Comparison of ENCODE assay signal across 14 cellular contexts in the genomic region with DNA sequence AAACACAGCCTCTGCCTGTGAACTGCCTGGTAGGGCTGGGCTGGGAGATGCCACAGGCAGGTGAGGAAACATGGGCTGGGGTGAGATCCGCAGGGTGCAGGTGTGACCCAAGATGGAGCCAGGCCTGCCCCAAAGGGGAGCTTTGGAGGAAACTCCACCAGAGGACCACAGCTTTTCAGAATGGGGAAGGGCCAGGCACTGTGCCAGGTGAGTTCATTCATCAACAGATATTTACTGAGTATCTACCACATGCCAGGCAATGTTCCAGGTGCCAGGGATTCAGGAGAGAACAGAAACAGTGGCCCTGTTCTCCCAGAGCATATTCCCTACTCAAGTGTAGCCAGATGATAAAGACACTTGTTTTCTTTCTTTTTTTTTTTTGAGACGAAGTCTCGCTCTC. TPM values are rescaled to one million over a fixed set of nuclear protein-coding genes. Genes with fewer than 3 reads are reported as not detected.
DNase-seq lines count a peak whose midpoint lies in the region; TF ChIP-seq lines count a peak whose summit lies in the region.
"Had no signal": no experiment of that assay in that cellular context is flagged by ENCODE, and none has a peak within 500 bp of the region (broad histone marks: within the 10 kb centered on the region; RNA-seq: fewer than 3 reads in every experiment).

No MANE protein-coding gene starts in this region.

- H3K9me2 ChIP-seq in GM23248 (ENCODE audit: insufficient read depth), result no peaks in the 10 kb centered on the region

- intact Hi-C loops in stomach (cut with DNase I; ENCODE audit: low total_unique reads), result no loop called here

- H3K4me2 ChIP-seq in GM23248 (ENCODE audit: unreplicated experiment), result no peak overlapping the region
- H3K4me2 ChIP-seq: GM23338 had no signal

- no peaks in the 10 kb centered on the region for H3K79me2 ChIP-seq in GM23248 (ENCODE audit: insufficient read depth)

- no peaks in the 10 kb centered on the region for H3F3A ChIP-seq in GM23248 (ENCODE audit: insufficient read depth)

- WGBS in stomach, 5 donors, result 61 to 83% (median 68%) methylated on average over 2 to 3 of the region's 3 CpGs
- 89 to 93% methylated on average over 3 of the region's 3 CpGs for WGBS in GM23248 (ENCODE audit: low coverage in 1 of 2, low lambda C conversion rate in 2 of 2, missing lambda C conversion rate in 2 of 2), 2 experiments

- no peaks in the 10 kb centered on the region for H4K20me1 ChIP-seq in GM23248 (ENCODE audit: insufficient read depth)

- in situ Hi-C loops in GM23248 (cut with MboI), result no loop called here

- H3K27me3 ChIP-seq in stomach (peaks cover 0 to 47% (median 6%) of the 10 kb centered on the region in 3 donors), GM23248 (replicated peaks; ENCODE audit: insufficient read depth) (no peaks in the 10 kb centered on the region)

- no peak for TF ChIP-seq EP300 in stomach (IDR thresholded peaks at IDR 0.05)

- H3K4me3 ChIP-seq in stomach (no peak overlapping the region), GM23248 (no peak overlapping the region)
- H3K4me3 ChIP-seq: GM23338, SK-N-MC had no signal

- H3K36me3 ChIP-seq in stomach, result no peaks in the 10 kb centered on the region
- no peaks in the 10 kb centered on the region for H3K36me3 ChIP-seq in GM23248 (ENCODE audit: low read depth)

- DNase-seq in NCI-H2196 (lab: John Stamatoyannopoulos, UW; ENCODE audit: unreplicated experiment), result peak; percentile 59
- no peak for DNase-seq in NCI-H2196 treated with DMSO at 0.1 percent for 48 hours (lab: John Stamatoyannopoulos, UW; ENCODE audit: unreplicated experiment)
- DNase-seq in NCI-H1694 (lab: John Stamatoyannopoulos, UW), result peak; percentile 62
- DNase-seq in NCI-H69 (lab: John Stamatoyannopoulos, UW), result peak; percentile 82
- DNase-seq in stomach, result peak; percentile 61
- no peak for DNase-seq in activated CD8-positive, alpha-beta memory T cell treated with anti-CD3 and anti-CD28 coated beads, Interleukin-2, amount 50 U/mL, for 48 hours
- DNase-seq in GM23248, result no peak
- DNase-seq: CD4-positive, CD25-positive, alpha-beta regulatory T cell; DND-41; GDM1; NCI-H2227 treated with DMSO at 0.1 percent for 48 hours; T-cell had no signal

- H2AFZ ChIP-seq in GM23248, result no peak overlapping the region
- H2AFZ ChIP-seq: GM23338 had no signal

- H3K27ac ChIP-seq in stomach (no peak overlapping the region), GM23248 (no peak overlapping the region)
- H3K27ac ChIP-seq: SK-N-MC had no signal

- no peak for TF ChIP-seq CTCF in stomach (IDR thresholded peaks at IDR 0.05)

- H3K9ac ChIP-seq in GM23248, result no peak overlapping the region

- TF ChIP-seq POLR2A in stomach (IDR thresholded peaks at IDR 0.05), result no peak

- H3K9me3 ChIP-seq in stomach (no peaks in the 10 kb centered on the region), GM23248 (ENCODE audit: low read depth) (no peaks in the 10 kb centered on the region)

- H3K4me1 ChIP-seq in stomach (peaks cover 10 to 28% (median 13%) of the 10 kb centered on the region in 4 donors), GM23248 (ENCODE audit: insufficient read depth) (no peaks in the 10 kb centered on the region)

RNA-seq across cellular contexts. Expression of a gene that starts 11.2 kb away (rescaled TPM):
- 1 to 10 TPM in 2 of 5 donors, not detected in 3; 3.9 to 8.1 TPM for total RNA-seq in stomach
- polyA plus RNA-seq in stomach (under 1 TPM; 0.75 to 0.78 (median 0.76) TPM), GM23248 (2016; fragmentation: Nextera tagmentation; extraction: Ambion mirVana) (0.80 and 1.1 TPM in 2 replicates)
- total RNA-seq in GM23248 (2014; rRNA removed; shearing (Covaris generic)), result 0.32 TPM in 1 of 2 replicates, not detected in the other
- total RNA-seq: CD4-positive, CD25-positive, alpha-beta regulatory T cell had no signal

RNA-seq across cellular contexts. Expression of a gene that starts 44.0 kb away (rescaled TPM):
- total RNA-seq in stomach, result 10 to 100 TPM; 10.5 to 38.4 (median 18.5) TPM
- polyA plus RNA-seq in stomach (10 to 100 TPM; 16.0 to 24.6 (median 19.7) TPM), GM23248 (2016; fragmentation: Nextera tagmentation; extraction: Ambion mirVana) (7.1 and 7.7 TPM in 2 replicates)
- 6.2 and 9.3 TPM in 2 replicates for total RNA-seq in GM23248 (2014; rRNA removed; shearing (Covaris generic))

RNA-seq across cellular contexts. Expression of a gene that starts 44.6 kb away (rescaled TPM):
- total RNA-seq in stomach, result 10 to 100 TPM in 3 of 5 donors, 1 to 10 TPM in 2; 1.2 to 81.7 (median 10.5) TPM
- polyA plus RNA-seq in stomach (10 to 100 TPM; 10.2 to 22.8 (median 15.0) TPM), GM23248 (2016; fragmentation: Nextera tagmentation; extraction: Ambion mirVana) (33.3 and 33.4 TPM in 2 replicates)
- 23.2 and 57.7 TPM in 2 replicates for total RNA-seq in GM23248 (2014; rRNA removed; shearing (Covaris generic))

RNA-seq across cellular contexts. Expression of a gene that starts 59.1 kb away (rescaled TPM):
- 10 to 100 TPM in 3 of 5 donors, 1 to 10 TPM in 2; 1.7 to 51.3 (median 31.3) TPM for total RNA-seq in stomach
- polyA plus RNA-seq in stomach, result 10 to 100 TPM; 66.7 to 79.6 (median 73.7) TPM
- 29.0 and 48.3 TPM in 2 replicates for total RNA-seq in GM23248 (2014; rRNA removed; shearing (Covaris generic))
- polyA plus RNA-seq in GM23248 (2016; fragmentation: Nextera tagmentation; extraction: Ambion mirVana), result 73.4 and 78.3 TPM in 2 replicates

Comparison
In these comparisons a context has a peak if more than half of its experiments do, and no peak if none do; other contexts are left out.
1. DNase-seq: peak in NCI-H2196 (single experiment), NCI-H1694 (single experiment), NCI-H69 (single experiment) and stomach (single experiment); none in NCI-H2196 treated with DMSO at 0.1 percent for 48 hours (single experiment), activated CD8-positive, alpha-beta memory T cell treated with anti-CD3 and anti-CD28 coated beads, Interleukin-2, amount 50 U/mL, for 48 hours (single experiment) and GM23248 (single experiment).